Comparison of ENCODE assay signal across 1 cellular context in the genomic region with DNA sequence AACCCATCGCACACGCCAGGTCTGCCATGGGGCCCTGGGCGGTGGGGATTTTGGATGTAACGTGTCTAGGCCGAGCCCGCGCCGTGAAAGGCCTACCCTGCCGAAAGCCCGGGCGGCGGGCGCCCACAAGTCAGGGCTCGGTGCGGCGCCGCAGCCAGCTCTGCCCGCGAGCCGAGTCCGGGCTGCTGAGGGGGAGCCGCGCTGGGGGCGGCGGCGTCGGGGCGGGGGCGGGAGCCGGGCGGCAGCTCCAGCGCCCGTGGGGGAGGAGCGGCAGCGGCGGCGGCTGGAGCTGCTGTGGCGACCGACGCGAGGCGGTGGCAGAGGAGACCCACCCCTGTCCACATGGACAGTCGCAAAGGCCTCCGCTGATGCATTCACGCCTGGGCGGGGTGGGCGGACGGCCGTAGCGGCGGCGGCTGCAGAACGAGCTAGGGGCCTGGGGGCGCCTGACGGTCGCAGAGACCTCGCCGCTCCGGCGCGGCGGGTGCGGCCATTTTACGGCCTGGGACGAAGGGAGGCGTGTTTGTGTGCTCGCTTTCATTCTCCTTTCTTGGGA.
TF ChIP-seq lines count a peak whose summit lies in the region.

A gene with protein sequence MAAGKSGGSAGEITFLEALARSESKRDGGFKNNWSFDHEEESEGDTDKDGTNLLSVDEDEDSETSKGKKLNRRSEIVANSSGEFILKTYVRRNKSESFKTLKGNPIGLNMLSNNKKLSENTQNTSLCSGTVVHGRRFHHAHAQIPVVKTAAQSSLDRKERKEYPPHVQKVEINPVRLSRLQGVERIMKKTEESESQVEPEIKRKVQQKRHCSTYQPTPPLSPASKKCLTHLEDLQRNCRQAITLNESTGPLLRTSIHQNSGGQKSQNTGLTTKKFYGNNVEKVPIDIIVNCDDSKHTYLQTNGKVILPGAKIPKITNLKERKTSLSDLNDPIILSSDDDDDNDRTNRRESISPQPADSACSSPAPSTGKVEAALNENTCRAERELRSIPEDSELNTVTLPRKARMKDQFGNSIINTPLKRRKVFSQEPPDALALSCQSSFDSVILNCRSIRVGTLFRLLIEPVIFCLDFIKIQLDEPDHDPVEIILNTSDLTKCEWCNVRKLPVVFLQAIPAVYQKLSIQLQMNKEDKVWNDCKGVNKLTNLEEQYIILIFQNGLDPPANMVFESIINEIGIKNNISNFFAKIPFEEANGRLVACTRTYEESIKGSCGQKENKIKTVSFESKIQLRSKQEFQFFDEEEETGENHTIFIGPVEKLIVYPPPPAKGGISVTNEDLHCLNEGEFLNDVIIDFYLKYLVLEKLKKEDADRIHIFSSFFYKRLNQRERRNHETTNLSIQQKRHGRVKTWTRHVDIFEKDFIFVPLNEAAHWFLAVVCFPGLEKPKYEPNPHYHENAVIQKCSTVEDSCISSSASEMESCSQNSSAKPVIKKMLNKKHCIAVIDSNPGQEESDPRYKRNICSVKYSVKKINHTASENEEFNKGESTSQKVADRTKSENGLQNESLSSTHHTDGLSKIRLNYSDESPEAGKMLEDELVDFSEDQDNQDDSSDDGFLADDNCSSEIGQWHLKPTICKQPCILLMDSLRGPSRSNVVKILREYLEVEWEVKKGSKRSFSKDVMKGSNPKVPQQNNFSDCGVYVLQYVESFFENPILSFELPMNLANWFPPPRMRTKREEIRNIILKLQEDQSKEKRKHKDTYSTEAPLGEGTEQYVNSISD (plus strand): TSS at position 273 of the 556 bp plus-strand sequence. CDS start 645 bp downstream, outside the sequence.

TF ChIP-seq in endothelial cell of umbilical vein, 7 proteins besides CTCF, POLR2A, EP300 and RAD21:
- TF ChIP-seq POLR2AphosphoS5 (IDR thresholded peaks at IDR 0.05; ENCODE audit: insufficient read depth, low read depth, low read length) (peak; percentile 94), MYC (IDR thresholded peaks at IDR 0.05; ENCODE audit: low read depth, low read length) (no peak)
